Comparison of ENCODE assay signal across 18 cellular contexts in the genomic region with DNA sequence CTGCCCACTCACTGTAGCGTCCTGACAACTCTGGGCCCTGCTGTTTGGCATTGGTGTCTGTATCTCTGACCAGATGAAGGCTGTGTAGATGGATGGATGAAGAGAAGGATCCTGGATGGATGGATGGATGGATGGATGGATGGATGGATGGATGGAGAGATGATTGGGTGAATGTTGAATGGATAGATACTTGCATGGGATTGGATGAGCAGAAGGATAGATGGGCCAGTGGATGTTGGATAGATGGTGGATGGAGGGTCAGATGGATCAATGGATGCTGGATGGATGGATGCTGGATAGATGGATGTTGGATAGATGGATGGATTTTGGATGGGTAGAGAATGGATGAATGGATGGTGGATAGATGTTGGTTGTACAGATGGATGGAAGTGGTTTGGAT.
DNase-seq lines count a peak whose midpoint lies in the region; ATAC-seq, FAIRE-seq and TF ChIP-seq lines count a peak whose summit lies in the region.
"Had no signal": no experiment of that assay in that cellular context is flagged by ENCODE, and none has a peak within 500 bp of the region (broad histone marks: within the 10 kb centered on the region; RNA-seq: fewer than 3 reads in every experiment).

No MANE protein-coding gene starts in this region.

- no peaks in the 10 kb centered on the region for H3K27me3 Mint-ChIP-seq in brain

- TF ChIP-seq POLR2A in stomach (IDR thresholded peaks at IDR 0.05) = peak in 1 of 4 donors; percentile 57

- no peak for ATAC-seq in GM18517 (IDR thresholded peaks at IDR 0.05; ENCODE audit: unreplicated experiment)

- POLR2A ChIA-PET in HEK293 (lab: Yijun Ruan, JAX) = no interaction called here

- intact Hi-C loops in kidney (cut with DNase I) (no loop called here), stomach (cut with DNase I; ENCODE audit: low total_unique reads) (no loop called here)

- H3K4me3 ChIP-seq in HEK293 (ENCODE audit: low read depth, low read length) = no peak overlapping the region
- no peak overlapping the region for H3K4me3 ChIP-seq in kidney (ENCODE audit: low read length in 2 of 2)
- H3K4me3 ChIP-seq in stomach = no peak overlapping the region
- H3K4me3 ChIP-seq: GM23248 had no signal

- peaks cover 78% of the 10 kb centered on the region for H3K4me1 Mint-ChIP-seq in brain

- no peaks in the 10 kb centered on the region for H3K9me3 ChIP-seq in HEK293 (ENCODE audit: control insufficient read depth, insufficient read depth, low read depth, low read length)
- no peaks in the 10 kb centered on the region for H3K9me3 ChIP-seq in kidney (ENCODE audit: control insufficient read depth in 1 of 2, low read length in 2 of 2)
- no peaks in the 10 kb centered on the region for H3K9me3 ChIP-seq in stomach
- H3K9me3 ChIP-seq: Caco-2 had no signal

- H3K27me3 ChIP-seq in stomach = no peaks in the 10 kb centered on the region

- H3K27ac Mint-ChIP-seq in brain = peak overlapping the region in 4 of 5 experiments; percentile 7 to 27 (median 19)

- TF ChIP-seq CTCF in HEK293 (tag by site-specific recombination; IDR thresholded peaks at IDR 0.05) (no peak), brain (conservative IDR thresholded peaks at IDR 0.05) (no peak), kidney (IDR thresholded peaks at IDR 0.05; ENCODE audit: borderline replicate concordance, extremely low read depth, insufficient read depth) (no peak), stomach (IDR thresholded peaks at IDR 0.05) (no peak)

- DNase-seq in kidney (peak; percentile 28), stomach (no peak)
- no peak for DNase-seq in stimulated activated CD4-positive, alpha-beta T cell treated with anti-CD3 and anti-CD28 coated beads, Interleukin-1b, Interleukin-23, amount 100 ng/mL, for 48 hours
- DNase-seq: C1 segment of cervical spinal cord; Caco-2; CD4-positive, alpha-beta memory T cell; DMS153; DND-41; GM23248; H7; HCEC 1CT had no signal

- WGBS in stomach, 5 donors = 78 to 92% (median 90%) methylated on average over 1 of the region's 1 CpG

- H3K27ac ChIP-seq in HEK293 (ENCODE audit: extremely low read depth, low read depth, low read length) (no peak overlapping the region), kidney (ENCODE audit: low read depth in 2 of 2, low read length in 2 of 2) (no peak overlapping the region), stomach (no peak overlapping the region)
- H3K27ac ChIP-seq: GM23248 had no signal

- no peaks in the 10 kb centered on the region for H3K4me1 ChIP-seq in HEK293 (ENCODE audit: control insufficient read depth, insufficient read depth, low read length)
- peaks cover 0 to 4% of the 10 kb centered on the region in 2 donors for H3K4me1 ChIP-seq in kidney (ENCODE audit: control insufficient read depth in 1 of 2, insufficient read depth in 1 of 2, low read depth in 1 of 2, low read length in 2 of 2)
- peaks cover 22 to 38% (median 29%) of the 10 kb centered on the region in 4 donors for H3K4me1 ChIP-seq in stomach

- no peak for TF ChIP-seq EP300 in stomach (IDR thresholded peaks at IDR 0.05)

- H3K4me3 Mint-ChIP-seq in brain = no peak overlapping the region
- H3K4me3 Mint-ChIP-seq: CD4-positive, alpha-beta memory T cell had no signal

- H3K36me3 Mint-ChIP-seq in brain = no peaks in the 10 kb centered on the region
- H3K36me3 Mint-ChIP-seq: CD4-positive, alpha-beta memory T cell had no signal

- FAIRE-seq in kidney (lab: Jason Lieb, UNC) = no peak
- FAIRE-seq: G401.6, GM12892, GM19239, H1 had no signal

- CTCF ChIA-PET in HEK293 (lab: Yijun Ruan, JAX) = interaction anchor here (0.7 kb wide), 1 partner anchor 17 kb away, joined by 3 read pairs; no protein-coding TSS in a partner anchor

- H3K9ac ChIP-seq in kidney (ENCODE audit: low read length in 2 of 2) = no peak overlapping the region
- H3K9ac ChIP-seq: GM23248 had no signal

- H3K36me3 ChIP-seq in HEK293 (ENCODE audit: control insufficient read depth in 2 of 2, insufficient read depth in 1 of 2, low read length in 2 of 2) (no peaks in the 10 kb centered on the region), kidney (ENCODE audit: control insufficient read depth in 1 of 2, insufficient read depth in 2 of 2, low read length in 2 of 2) (no peaks in the 10 kb centered on the region), stomach (no peaks in the 10 kb centered on the region)

- H3K9me3 Mint-ChIP-seq in brain = no peaks in the 10 kb centered on the region
- H3K9me3 Mint-ChIP-seq: CD4-positive, alpha-beta memory T cell had no signal

TF ChIP-seq in HEK293, 187 proteins besides CTCF, POLR2A, EP300 and RAD21:
- TF ChIP-seq ZNF677 (tag by site-specific recombination; IDR thresholded peaks at IDR 0.05) = no peak
- TF ChIP-seq KLF10 (tag by site-specific recombination; IDR thresholded peaks at IDR 0.05) = no peak
- no peak for TF ChIP-seq ZNF221 (tag by site-specific recombination; IDR thresholded peaks at IDR 0.05; ENCODE audit: borderline replicate concordance)
- TF ChIP-seq, protein P1, sequence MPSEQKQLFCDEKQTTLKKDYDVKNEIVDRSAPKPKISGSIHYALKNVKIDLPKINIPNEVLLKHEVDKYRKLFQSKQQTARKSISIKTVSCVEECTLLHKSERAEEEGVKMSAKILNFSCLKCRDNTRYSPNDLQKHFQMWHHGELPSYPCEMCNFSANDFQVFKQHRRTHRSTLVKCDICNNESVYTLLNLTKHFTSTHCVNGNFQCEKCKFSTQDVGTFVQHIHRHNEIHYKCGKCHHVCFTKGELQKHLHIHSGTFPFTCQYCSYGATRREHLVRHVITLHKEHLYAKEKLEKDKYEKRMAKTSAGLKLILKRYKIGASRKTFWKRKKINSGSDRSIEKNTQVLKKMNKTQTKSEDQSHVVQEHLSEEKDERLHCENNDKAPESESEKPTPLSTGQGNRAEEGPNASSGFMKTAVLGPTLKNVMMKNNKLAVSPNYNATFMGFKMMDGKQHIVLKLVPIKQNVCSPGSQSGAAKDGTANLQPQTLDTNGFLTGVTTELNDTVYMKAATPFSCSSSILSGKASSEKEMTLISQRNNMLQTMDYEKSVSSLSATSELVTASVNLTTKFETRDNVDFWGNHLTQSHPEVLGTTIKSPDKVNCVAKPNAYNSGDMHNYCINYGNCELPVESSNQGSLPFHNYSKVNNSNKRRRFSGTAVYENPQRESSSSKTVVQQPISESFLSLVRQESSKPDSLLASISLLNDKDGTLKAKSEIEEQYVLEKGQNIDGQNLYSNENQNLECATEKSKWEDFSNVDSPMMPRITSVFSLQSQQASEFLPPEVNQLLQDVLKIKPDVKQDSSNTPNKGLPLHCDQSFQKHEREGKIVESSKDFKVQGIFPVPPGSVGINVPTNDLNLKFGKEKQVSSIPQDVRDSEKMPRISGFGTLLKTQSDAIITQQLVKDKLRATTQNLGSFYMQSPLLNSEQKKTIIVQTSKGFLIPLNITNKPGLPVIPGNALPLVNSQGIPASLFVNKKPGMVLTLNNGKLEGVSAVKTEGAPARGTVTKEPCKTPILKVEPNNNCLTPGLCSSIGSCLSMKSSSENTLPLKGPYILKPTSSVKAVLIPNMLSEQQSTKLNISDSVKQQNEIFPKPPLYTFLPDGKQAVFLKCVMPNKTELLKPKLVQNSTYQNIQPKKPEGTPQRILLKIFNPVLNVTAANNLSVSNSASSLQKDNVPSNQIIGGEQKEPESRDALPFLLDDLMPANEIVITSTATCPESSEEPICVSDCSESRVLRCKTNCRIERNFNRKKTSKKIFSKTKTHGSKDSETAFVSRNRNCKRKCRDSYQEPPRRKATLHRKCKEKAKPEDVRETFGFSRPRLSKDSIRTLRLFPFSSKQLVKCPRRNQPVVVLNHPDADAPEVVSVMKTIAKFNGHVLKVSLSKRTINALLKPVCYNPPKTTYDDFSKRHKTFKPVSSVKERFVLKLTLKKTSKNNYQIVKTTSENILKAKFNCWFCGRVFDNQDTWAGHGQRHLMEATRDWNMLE (tag by site-specific recombination; conservative IDR thresholded peaks at IDR 0.05; ENCODE audit: low read depth) = no peak
- TF ChIP-seq ZNF248 (tag by site-specific recombination; IDR thresholded peaks at IDR 0.05) = 0 out of 2 replicates have a peak, but pooled peaks have one; percentile 43
- no peak for TF ChIP-seq ZNF274 (IDR thresholded peaks at IDR 0.05; ENCODE audit: low read length)
- no peak for TF ChIP-seq ZNF274 (tag by site-specific recombination; IDR thresholded peaks at IDR 0.05; ENCODE audit: borderline replicate concordance)
- TF ChIP-seq, protein P2, sequence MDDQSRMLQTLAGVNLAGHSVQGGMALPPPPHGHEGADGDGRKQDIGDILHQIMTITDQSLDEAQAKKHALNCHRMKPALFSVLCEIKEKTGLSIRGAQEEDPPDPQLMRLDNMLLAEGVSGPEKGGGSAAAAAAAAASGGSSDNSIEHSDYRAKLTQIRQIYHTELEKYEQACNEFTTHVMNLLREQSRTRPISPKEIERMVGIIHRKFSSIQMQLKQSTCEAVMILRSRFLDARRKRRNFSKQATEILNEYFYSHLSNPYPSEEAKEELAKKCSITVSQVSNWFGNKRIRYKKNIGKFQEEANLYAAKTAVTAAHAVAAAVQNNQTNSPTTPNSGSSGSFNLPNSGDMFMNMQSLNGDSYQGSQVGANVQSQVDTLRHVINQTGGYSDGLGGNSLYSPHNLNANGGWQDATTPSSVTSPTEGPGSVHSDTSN (CRISPR knock-in tag; IDR thresholded peaks at IDR 0.05) = no peak
- TF ChIP-seq IKZF3 (tag by site-specific recombination; IDR thresholded peaks at IDR 0.05) = no peak
- TF ChIP-seq ZNF366 (tag by site-specific recombination; conservative IDR thresholded peaks at IDR 0.05) = peak; percentile 99
- 0 out of 2 replicates have a peak, but pooled peaks have one; percentile 77 for TF ChIP-seq ZNF311 (tag by site-specific recombination; IDR thresholded peaks at IDR 0.05; ENCODE audit: borderline replicate concordance)
- peak; percentile 100 for TF ChIP-seq ZBTB17 (tag by site-specific recombination; IDR thresholded peaks at IDR 0.05)
